Comparison of ENCODE assay signal across 10 cellular contexts in genomic region chr12:46832084-46832704, GRCh38. TPM values are rescaled to one million over a fixed set of nuclear protein-coding genes. Genes with fewer than 3 reads are reported as not detected.
DNase-seq lines count a peak whose midpoint lies in the region; FAIRE-seq and TF ChIP-seq lines count a peak whose summit lies in the region.
"Had no signal": no experiment of that assay in that cellular context is flagged by ENCODE, and none has a peak within 500 bp of the region (broad histone marks: within the 10 kb centered on the region; RNA-seq: fewer than 3 reads in every experiment).

No MANE protein-coding gene starts in this region.

- H4K20me1 ChIP-seq in astrocyte (ENCODE audit: insufficient read depth, low read length): no peaks in the 10 kb centered on the region

- peak overlapping the region; percentile 77 for H3K4me3 Mint-ChIP-seq in astrocyte (ENCODE audit: unreplicated experiment)

- H3K9me3 Mint-ChIP-seq in astrocyte (ENCODE audit: unreplicated experiment): no peaks in the 10 kb centered on the region
- H3K9me3 Mint-ChIP-seq: natural killer cell treated with Interleukin-12 subunit alpha and Interleukin-12 subunit beta and Interleukin-15 and Interleukin-18, amount 100 ng/mL, for 72 hours had no signal

- WGBS in sigmoid colon, 2 donors: 29 to 32% methylated on average over 17 of the region's 17 CpGs
- WGBS in thyroid gland, 2 donors: 23 to 25% methylated on average over 17 of the region's 17 CpGs

- no peak for FAIRE-seq in astrocyte (lab: Jason Lieb, UNC)

- H3K79me2 ChIP-seq in astrocyte (ENCODE audit: insufficient read depth, low read length): no peaks in the 10 kb centered on the region

- TF ChIP-seq CTCF in astrocyte (IDR thresholded peaks at IDR 0.05; ENCODE audit: insufficient read depth, low read depth, low read length) (no peak), sigmoid colon (IDR thresholded peaks at IDR 0.05) (no peak), BE2C (IDR thresholded peaks at IDR 0.05; ENCODE audit: low read depth, low read length) (no peak), thyroid gland (IDR thresholded peaks at IDR 0.05) (no peak)

- H3K36me3 ChIP-seq in HUES48 (ENCODE audit: control insufficient read depth, insufficient read depth, low read length): no peaks in the 10 kb centered on the region
- H3K36me3 ChIP-seq in astrocyte (ENCODE audit: insufficient read depth, low read length): no peaks in the 10 kb centered on the region
- H3K36me3 ChIP-seq in sigmoid colon: no peaks in the 10 kb centered on the region
- H3K36me3 ChIP-seq in BE2C: no peaks in the 10 kb centered on the region
- H3K36me3 ChIP-seq in thyroid gland: no peaks in the 10 kb centered on the region

- H3K4me3 ChIP-seq in HUES48 (ENCODE audit: low read depth, low read length) (peak overlapping the region; percentile 67), astrocyte (ENCODE audit: insufficient read depth, low read depth, low read length) (peak overlapping the region; percentile 49), iPS-18c (ENCODE audit: insufficient read depth, low read depth, low read length) (peak overlapping the region; percentile 52), sigmoid colon (peak overlapping the region in 3 of 4 donors; percentile 47 to 52 (median 51)), BE2C (ENCODE audit: low read depth, low read length) (no peak overlapping the region), thyroid gland (replicated peaks in 1 of 3) (peak overlapping the region in 1 of 3 donors; percentile 12)

- peaks cover 9% of the 10 kb centered on the region for H3K4me1 Mint-ChIP-seq in astrocyte (ENCODE audit: low read depth, unreplicated experiment)

- H3K9me3 ChIP-seq in HUES48 (ENCODE audit: control insufficient read depth, insufficient read depth, low read length) (0 out of 2 replicates have a peak, but pooled peaks cover 4% of the 10 kb centered on the region), astrocyte (ENCODE audit: insufficient read depth, low read depth, low read length) (no peaks in the 10 kb centered on the region), iPS-18c (ENCODE audit: control insufficient read depth, insufficient read depth, low read length) (no peaks in the 10 kb centered on the region), sigmoid colon (no peaks in the 10 kb centered on the region), BE2C (no peaks in the 10 kb centered on the region), thyroid gland (no peaks in the 10 kb centered on the region)

- intact Hi-C loops in sigmoid colon (cut with DNase I) (no loop called here), thyroid gland (cut with DNase I) (no loop called here)

- H3K4me1 ChIP-seq in HUES48 (ENCODE audit: control insufficient read depth, insufficient read depth, low read length): peaks cover 8% of the 10 kb centered on the region
- H3K4me1 ChIP-seq in astrocyte (ENCODE audit: insufficient read depth, low read length): peaks cover 13% of the 10 kb centered on the region
- peaks cover 0 to 17% (median 8%) of the 10 kb centered on the region in 4 donors for H3K4me1 ChIP-seq in sigmoid colon
- H3K4me1 ChIP-seq in BE2C: no peaks in the 10 kb centered on the region
- peaks cover 0 to 10% of the 10 kb centered on the region in 2 donors for H3K4me1 ChIP-seq in thyroid gland

- peaks cover 53% of the 10 kb centered on the region for H3K27me3 ChIP-seq in HUES48 (ENCODE audit: control insufficient read depth, insufficient read depth, low read length)
- peaks cover 48% of the 10 kb centered on the region for H3K27me3 ChIP-seq in astrocyte (ENCODE audit: insufficient read depth, low read length)
- peaks cover 7 to 43% (median 9%) of the 10 kb centered on the region in 3 donors for H3K27me3 ChIP-seq in sigmoid colon
- H3K27me3 ChIP-seq in BE2C: peaks cover 26% of the 10 kb centered on the region
- H3K27me3 ChIP-seq in thyroid gland: peaks cover 4% of the 10 kb centered on the region

- no peak overlapping the region for H3K9ac ChIP-seq in HUES48 (ENCODE audit: low read depth, low read length)
- no peak overlapping the region for H3K9ac ChIP-seq in astrocyte (ENCODE audit: low read length)

- DNase-seq in astrocyte (ENCODE audit: low read depth) (no peak), sigmoid colon (no peak), BE2C (no peak), medulla oblongata (ENCODE audit: extremely low spot score) (no peak), thyroid gland (no peak)
- DNase-seq: NK-92 treated with Interleukin-12 subunit alpha and Interleukin-12 subunit beta, amount 100 ng/mL, for 24 hours had no signal

- no peak overlapping the region for H3K27ac Mint-ChIP-seq in astrocyte (ENCODE audit: unreplicated experiment)
- H3K27ac Mint-ChIP-seq: natural killer cell treated with Interleukin-12 subunit alpha and Interleukin-12 subunit beta and Interleukin-15 and Interleukin-18, amount 100 ng/mL, for 72 hours had no signal

- no peak for TF ChIP-seq POLR2A in sigmoid colon (IDR thresholded peaks at IDR 0.05)
- no peak for TF ChIP-seq POLR2A in thyroid gland (IDR thresholded peaks at IDR 0.05)

- no peak for TF ChIP-seq EP300 in sigmoid colon (IDR thresholded peaks at IDR 0.05)

- H3K4me2 ChIP-seq in astrocyte (ENCODE audit: low read length): peak overlapping the region; percentile 87

- peaks cover 2% of the 10 kb centered on the region for H3K36me3 Mint-ChIP-seq in astrocyte (ENCODE audit: low read depth, unreplicated experiment)
- H3K36me3 Mint-ChIP-seq: natural killer cell treated with Interleukin-12 subunit alpha and Interleukin-12 subunit beta and Interleukin-15 and Interleukin-18, amount 100 ng/mL, for 72 hours had no signal

- H2AFZ ChIP-seq in astrocyte (ENCODE audit: low read depth, low read length): peak overlapping the region; percentile 58

- H3K27ac ChIP-seq in HUES48 (ENCODE audit: low read depth, low read length) (no peak overlapping the region), astrocyte (ENCODE audit: low read depth, low read length) (no peak overlapping the region), sigmoid colon (no peak overlapping the region), thyroid gland (no peak overlapping the region)

- peaks cover 49% of the 10 kb centered on the region for H3K27me3 Mint-ChIP-seq in astrocyte (ENCODE audit: low read depth, unreplicated experiment)

RNA-seq across cellular contexts. Expression of gene SLC38A4, which starts 6.4 kb away (rescaled TPM):
- total RNA-seq in astrocyte (1.5 and 1.6 TPM in 2 replicates), sigmoid colon (1 to 10 TPM in 2 of 4 donors, under 1 TPM in 2; 0.55 to 1.3 (median 0.87) TPM), thyroid gland (1 to 10 TPM in 3 of 4 donors, under 1 TPM in 1; 0.11 to 1.8 (median 1.3) TPM)
- 1 to 10 TPM in 1 of 3 donors, under 1 TPM in 2; 0.39 to 3.5 (median 0.60) TPM for polyA plus RNA-seq in sigmoid colon
- polyA plus RNA-seq in BE2C (2012; ENCODE audit: insufficient read depth, insufficient read length, low read depth): not detected
- total RNA-seq: natural killer cell treated with Interleukin-12 subunit alpha and Interleukin-12 subunit beta and Interleukin-15 and Interleukin-18, amount 100 ng/mL, for 72 hours; T-helper 2 cell treated with Interferon-gamma antibody and Interleukin-4, amounts not matched to agents 100 ng/mL and 5 ng/mL, for 36 hours had no signal
